Comparison of ENCODE assay signal across 30 cellular contexts in genomic region chr16:73390491-73390890, GRCh38.
"Had no signal": no experiment of that assay in that cellular context is flagged by ENCODE, and none has a peak within 500 bp of the region (broad histone marks: within the 10 kb centered on the region; RNA-seq: fewer than 3 reads in every experiment).

No MANE protein-coding gene starts in this region.

- H3K4me3 Mint-ChIP-seq: activated CD4-positive, alpha-beta memory T cell treated with anti-CD3 and anti-CD28 coated beads, Interleukin-2, amount 10 ng/mL, durations not matched to agents 7 days and 5 days; activated CD4-positive, alpha-beta T cell treated with anti-CD3 and anti-CD28 coated beads, Interleukin-2, amount 10 ng/mL, durations not matched to agents 7 days and 5 days; activated naive CD4-positive, alpha-beta T cell treated with anti-CD3 and anti-CD28 coated beads, Interleukin-2, amount 10 ng/mL, durations not matched to agents 7 days and 5 days; activated naive CD8-positive, alpha-beta T cell treated with anti-CD3 and anti-CD28 coated beads, Interleukin-2, amount 10 ng/mL, durations not matched to agents 7 days and 5 days; activated T-cell treated with anti-CD3 and anti-CD28 coated beads, Interleukin-2, amount 50 U/mL, for 24 hours; activated T-cell treated with anti-CD3 and anti-CD28 coated beads, Interleukin-2, amount 50 U/mL, for 72 hours; central memory CD8-positive, alpha-beta T cell had no signal

- H3K27me3 ChIP-seq: ascending aorta, brain microvascular endothelial cell, esophagus squamous epithelium, gastroesophageal sphincter had no signal

- H3K4me3 ChIP-seq: ascending aorta, esophagus squamous epithelium, gastroesophageal sphincter had no signal

- H3K27me3 Mint-ChIP-seq: activated CD4-positive, alpha-beta memory T cell treated with anti-CD3 and anti-CD28 coated beads, Interleukin-2, amount 10 ng/mL, durations not matched to agents 7 days and 5 days; activated CD4-positive, alpha-beta T cell treated with anti-CD3 and anti-CD28 coated beads, Interleukin-2, amount 10 ng/mL, durations not matched to agents 7 days and 5 days; activated naive CD4-positive, alpha-beta T cell treated with anti-CD3 and anti-CD28 coated beads, Interleukin-2, amount 10 ng/mL, durations not matched to agents 7 days and 5 days; activated naive CD8-positive, alpha-beta T cell treated with anti-CD3 and anti-CD28 coated beads, Interleukin-2, amount 10 ng/mL, durations not matched to agents 7 days and 5 days; activated T-cell treated with anti-CD3 and anti-CD28 coated beads, Interleukin-2, amount 50 U/mL, for 24 hours; central memory CD8-positive, alpha-beta T cell had no signal

- H3K36me3 ChIP-seq: ascending aorta, brain microvascular endothelial cell, esophagus squamous epithelium, gastroesophageal sphincter had no signal

- DNase-seq: activated CD4-positive, alpha-beta memory T cell treated with anti-CD3 and anti-CD28 coated beads, Interleukin-2, amount 10 ng/mL, durations not matched to agents 7 days and 5 days; activated CD4-positive, alpha-beta T cell treated with anti-CD3 and anti-CD28 coated beads for 1 hour; activated CD4-positive, alpha-beta T cell treated with anti-CD3 and anti-CD28 coated beads for 4 hours; activated CD4-positive, alpha-beta T cell treated with anti-CD3 and anti-CD28 coated beads, Interleukin-2, amount 10 ng/mL, durations not matched to agents 7 days and 5 days; activated CD4-positive, alpha-beta T cell treated with anti-CD3 and anti-CD28 coated beads, Interleukin-2, amount 50 U/mL, for 4 hours; activated CD4-positive, CD25-positive, alpha-beta regulatory T cell; activated CD8-positive, alpha-beta memory T cell treated with anti-CD3 and anti-CD28 coated beads, Interleukin-2, amount 50 U/mL, for 48 hours; activated gamma-delta T cell; activated naive CD4-positive, alpha-beta T cell; activated naive CD4-positive, alpha-beta T cell treated with anti-CD3 and anti-CD28 coated beads, Interleukin-2, amount 10 ng/mL, durations not matched to agents 7 days and 5 days; activated naive CD8-positive, alpha-beta T cell treated with anti-CD3 and anti-CD28 coated beads, Interleukin-2, amount 10 ng/mL, durations not matched to agents 7 days and 5 days; activated T-cell treated with anti-CD3 and anti-CD28 coated beads for 4 hours; activated T-cell treated with anti-CD3 and anti-CD28 coated beads, Interleukin-2, amount 50 U/mL, for 24 hours; activated T-cell treated with anti-CD3 and anti-CD28 coated beads, Interleukin-2, amount 50 U/mL, for 72 hours; cortex of kidney; effector CD8-positive, alpha-beta T cell; esophagus squamous epithelium; foreskin melanocyte; head of caudate nucleus; T-helper 2 cell had no signal

- H3K27ac Mint-ChIP-seq: activated CD4-positive, alpha-beta memory T cell treated with anti-CD3 and anti-CD28 coated beads, Interleukin-2, amount 10 ng/mL, durations not matched to agents 7 days and 5 days; activated CD4-positive, alpha-beta T cell treated with anti-CD3 and anti-CD28 coated beads, Interleukin-2, amount 10 ng/mL, durations not matched to agents 7 days and 5 days; activated naive CD4-positive, alpha-beta T cell treated with anti-CD3 and anti-CD28 coated beads, Interleukin-2, amount 10 ng/mL, durations not matched to agents 7 days and 5 days; activated naive CD4-positive, alpha-beta T cell treated with anti-CD3 and anti-CD28 coated beads, Interleukin-2, amount 50 U/mL, for 72 hours; activated naive CD8-positive, alpha-beta T cell treated with anti-CD3 and anti-CD28 coated beads, Interleukin-2, amount 10 ng/mL, durations not matched to agents 7 days and 5 days; activated T-cell treated with anti-CD3 and anti-CD28 coated beads, Interleukin-2, amount 50 U/mL, for 24 hours; activated T-cell treated with anti-CD3 and anti-CD28 coated beads, Interleukin-2, amount 50 U/mL, for 72 hours had no signal

- H3K27ac ChIP-seq: ascending aorta, brain microvascular endothelial cell, epithelial cell of prostate, esophagus squamous epithelium, gastroesophageal sphincter had no signal

- H3K4me1 ChIP-seq: ascending aorta, esophagus squamous epithelium, gastroesophageal sphincter had no signal

- H3K9me3 ChIP-seq: ascending aorta, esophagus squamous epithelium, gastroesophageal sphincter had no signal

- H3K9me3 Mint-ChIP-seq: activated CD4-positive, alpha-beta memory T cell treated with anti-CD3 and anti-CD28 coated beads, Interleukin-2, amount 10 ng/mL, durations not matched to agents 7 days and 5 days; activated CD4-positive, alpha-beta T cell treated with anti-CD3 and anti-CD28 coated beads, Interleukin-2, amount 10 ng/mL, durations not matched to agents 7 days and 5 days; activated naive CD4-positive, alpha-beta T cell treated with anti-CD3 and anti-CD28 coated beads, Interleukin-2, amount 10 ng/mL, durations not matched to agents 7 days and 5 days; activated naive CD4-positive, alpha-beta T cell treated with anti-CD3 and anti-CD28 coated beads, Interleukin-2, amount 50 U/mL, for 72 hours; activated T-cell treated with anti-CD3 and anti-CD28 coated beads, Interleukin-2, amount 50 U/mL, for 24 hours; activated T-cell treated with anti-CD3 and anti-CD28 coated beads, Interleukin-2, amount 50 U/mL, for 72 hours had no signal

- H3K36me3 Mint-ChIP-seq: activated naive CD4-positive, alpha-beta T cell treated with anti-CD3 and anti-CD28 coated beads, Interleukin-2, amount 10 ng/mL, durations not matched to agents 7 days and 5 days; activated naive CD4-positive, alpha-beta T cell treated with anti-CD3 and anti-CD28 coated beads, Interleukin-2, amount 50 U/mL, for 72 hours; activated naive CD8-positive, alpha-beta T cell treated with anti-CD3 and anti-CD28 coated beads, Interleukin-2, amount 10 ng/mL, durations not matched to agents 7 days and 5 days had no signal

- FAIRE-seq: bronchial epithelial cell, colon, endometrium, endothelial cell of umbilical vein had no signal

- H3K4me1 Mint-ChIP-seq: activated CD4-positive, alpha-beta memory T cell treated with anti-CD3 and anti-CD28 coated beads, Interleukin-2, amount 10 ng/mL, durations not matched to agents 7 days and 5 days; activated CD4-positive, alpha-beta T cell treated with anti-CD3 and anti-CD28 coated beads, Interleukin-2, amount 10 ng/mL, durations not matched to agents 7 days and 5 days; activated naive CD4-positive, alpha-beta T cell treated with anti-CD3 and anti-CD28 coated beads, Interleukin-2, amount 10 ng/mL, durations not matched to agents 7 days and 5 days; activated naive CD8-positive, alpha-beta T cell treated with anti-CD3 and anti-CD28 coated beads, Interleukin-2, amount 10 ng/mL, durations not matched to agents 7 days and 5 days; central memory CD8-positive, alpha-beta T cell had no signal
